In the genomic region with DNA sequence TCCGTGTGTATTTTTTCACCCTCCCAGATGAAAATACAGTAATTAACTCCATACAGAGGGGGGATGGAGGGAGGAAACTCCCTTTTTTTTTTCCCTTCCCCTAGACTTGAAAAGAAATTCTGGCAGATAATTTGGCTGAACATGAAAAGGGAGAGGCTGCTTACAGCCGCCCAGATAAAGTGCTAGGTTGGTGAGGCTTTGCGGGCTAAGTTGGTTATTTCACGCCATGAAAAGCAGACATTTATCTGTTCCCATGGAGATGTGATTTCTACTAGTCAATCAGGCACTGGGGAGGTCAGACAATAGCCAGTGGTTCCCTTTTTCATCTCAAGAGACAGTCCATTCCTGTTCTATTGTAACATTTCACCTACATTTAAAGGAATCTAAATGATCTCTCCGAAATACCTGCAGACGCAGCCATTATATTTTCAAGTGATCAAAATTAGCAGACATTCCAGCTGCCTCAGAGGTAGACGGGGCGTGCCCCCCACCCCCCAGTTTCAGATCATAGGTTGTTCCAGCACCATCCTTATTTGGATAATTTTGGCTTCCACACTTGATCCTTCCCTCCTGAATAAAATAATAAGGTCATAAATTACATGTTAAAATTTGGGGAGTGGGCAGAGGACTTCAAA, we compare ENCODE assay signal across 8 cellular contexts.
DNase-seq lines count a peak whose midpoint lies in the region; ATAC-seq lines count a peak whose summit lies in the region.

No MANE protein-coding gene starts in this region.

- peak overlapping the region; percentile 83 for H3K27ac ChIP-seq in SJSA1

- H3K36me3 Mint-ChIP-seq in stimulated activated naive B cell treated with anti-CD40 and anti-IgM and Interleukin-4, amounts not matched to agents 10 μg/mL and 1 μg/mL and 100 μg/mL, for 72 hours = peaks cover 0 to 5% of the 10 kb centered on the region in 2 donors

- H3K36me3 ChIP-seq in SJSA1 = no peaks in the 10 kb centered on the region

- peaks cover 58% of the 10 kb centered on the region for H3K4me1 ChIP-seq in SJSA1 (replicated peaks)

- H3K27me3 ChIP-seq in SJSA1 (replicated peaks) = no peaks in the 10 kb centered on the region

- DNase-seq in NOMO-1 (lab: John Stamatoyannopoulos, UW; ENCODE audit: unreplicated experiment in 2 of 2) (peak; percentile 11 to 65), NOMO-1 treated with dmso at 0.1 percent for 144 hours (lab: John Stamatoyannopoulos, UW; ENCODE audit: unreplicated experiment) (no peak), SJSA1 (ENCODE audit: low read depth in 1 of 2, low spot score in 2 of 2) (no peak), glomerular visceral epithelial cell (ENCODE audit: extremely low spot score) (peak; percentile 35), GDM1 (lab: John Stamatoyannopoulos, UW) (no peak), NCI-H146 (lab: John Stamatoyannopoulos, UW) (no peak)
- no peak for DNase-seq in stimulated activated naive B cell treated with anti-CD40 and anti-IgM and Interleukin-4, amounts not matched to agents 10 μg/mL and 1 μg/mL and 100 μg/mL, for 72 hours

- peak in 1 of 2 donors; percentile 10 for ATAC-seq in stimulated activated naive B cell treated with anti-CD40 and anti-IgM and Interleukin-4, amounts not matched to agents 10 μg/mL and 1 μg/mL and 100 μg/mL, for 72 hours (replicated peaks)
- ATAC-seq in HG03135 (IDR thresholded peaks at IDR 0.05; ENCODE audit: unreplicated experiment) = no peak

- peak overlapping the region; percentile 95 for H3K27ac Mint-ChIP-seq in stimulated activated naive B cell treated with anti-CD40 and anti-IgM and Interleukin-4, amounts not matched to agents 10 μg/mL and 1 μg/mL and 100 μg/mL, for 72 hours

- H3K4me3 Mint-ChIP-seq in stimulated activated naive B cell treated with anti-CD40 and anti-IgM and Interleukin-4, amounts not matched to agents 10 μg/mL and 1 μg/mL and 100 μg/mL, for 72 hours = peak overlapping the region; percentile 62 to 74

- H3K9me3 ChIP-seq in SJSA1 (replicated peaks) = no peaks in the 10 kb centered on the region

- no peak overlapping the region for H3K4me3 ChIP-seq in SJSA1

- H3K27me3 Mint-ChIP-seq in stimulated activated naive B cell treated with anti-CD40 and anti-IgM and Interleukin-4, amounts not matched to agents 10 μg/mL and 1 μg/mL and 100 μg/mL, for 72 hours = no peaks in the 10 kb centered on the region

- H3K9me3 Mint-ChIP-seq in stimulated activated naive B cell treated with anti-CD40 and anti-IgM and Interleukin-4, amounts not matched to agents 10 μg/mL and 1 μg/mL and 100 μg/mL, for 72 hours = peaks cover 0 to 5% of the 10 kb centered on the region in 2 donors

- peaks cover 50 to 75% of the 10 kb centered on the region in 2 donors for H3K4me1 Mint-ChIP-seq in stimulated activated naive B cell treated with anti-CD40 and anti-IgM and Interleukin-4, amounts not matched to agents 10 μg/mL and 1 μg/mL and 100 μg/mL, for 72 hours

Comparison
In these comparisons a context has a peak if more than half of its experiments do, and no peak if none do; other contexts are left out.
1. DNase-seq: peak in NOMO-1 (2 of 2) and glomerular visceral epithelial cell (single experiment); none in NOMO-1 treated with dmso at 0.1 percent for 144 hours (single experiment), SJSA1 (0 of 2), stimulated activated naive B cell treated with anti-CD40 and anti-IgM and Interleukin-4, amounts not matched to agents 10 μg/mL and 1 μg/mL and 100 μg/mL, for 72 hours (single experiment), GDM1 (single experiment) and NCI-H146 (single experiment).